27 cellular contexts compared by ENCODE assay signal in the genomic region with DNA sequence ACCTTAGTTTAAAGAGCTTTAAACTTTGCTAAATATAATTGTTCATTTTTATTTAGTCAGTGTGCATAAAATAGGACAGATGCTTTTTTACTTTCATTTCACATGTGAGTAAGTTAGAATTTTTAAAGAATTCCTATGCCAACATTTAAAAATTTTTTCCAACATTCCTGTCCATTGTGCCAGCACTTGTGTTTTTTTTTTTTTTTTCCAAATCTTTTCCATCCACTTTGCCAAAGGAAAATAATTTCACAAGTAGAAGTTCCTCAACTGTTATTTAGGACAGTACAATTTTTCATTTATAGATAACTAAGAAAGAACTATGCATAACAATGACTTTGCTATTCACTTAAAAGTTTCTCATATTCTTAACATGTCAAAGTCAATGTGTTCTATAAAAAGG.
"Had no signal": no experiment of that assay in that cellular context is flagged by ENCODE, and none has a peak within 500 bp of the region (broad histone marks: within the 10 kb centered on the region; RNA-seq: fewer than 3 reads in every experiment).

No MANE protein-coding gene starts in this region.

- H3K27me3 ChIP-seq: body of pancreas, cardiac muscle cell, heart right ventricle, sigmoid colon, spleen, upper lobe of left lung had no signal

- H3K4me3 ChIP-seq: body of pancreas, cardiac muscle cell, heart right ventricle, mucosa of descending colon, sigmoid colon, spleen, upper lobe of left lung had no signal

- H3K27me3 Mint-ChIP-seq: activated CD4-positive, alpha-beta T cell treated with anti-CD3 and anti-CD28 coated beads, Interleukin-2, amount 10 ng/mL, durations not matched to agents 7 days and 5 days; activated CD8-positive, alpha-beta memory T cell treated with anti-CD3 and anti-CD28 coated beads, Interleukin-2, amount 10 ng/mL, durations not matched to agents 7 days and 5 days; activated CD8-positive, alpha-beta T cell treated with anti-CD3 and anti-CD28 coated beads for 36 hours; activated naive CD4-positive, alpha-beta T cell treated with anti-CD3 and anti-CD28 coated beads, Interleukin-2, amount 10 ng/mL, durations not matched to agents 7 days and 5 days; memory B cell; naive B cell; progenitor cell of endocrine pancreas; T-cell had no signal

- DNase-seq: activated CD4-positive, alpha-beta T cell treated with anti-CD3 and anti-CD28 coated beads, Interleukin-2, amount 10 ng/mL, durations not matched to agents 7 days and 5 days; activated CD4-positive, CD25-positive, alpha-beta regulatory T cell treated with anti-CD3 and anti-CD28 coated beads, Interleukin-2, amount 50 U/mL, for 72 hours; activated CD8-positive, alpha-beta memory T cell treated with anti-CD3 and anti-CD28 coated beads, Interleukin-2, amount 10 ng/mL, durations not matched to agents 7 days and 5 days; activated CD8-positive, alpha-beta T cell treated with anti-CD3 and anti-CD28 coated beads for 36 hours; activated effector memory CD4-positive, alpha-beta T cell treated with anti-CD3 and anti-CD28 coated beads, Interleukin-2, amount 50 U/mL, for 16 hours; activated naive CD4-positive, alpha-beta T cell treated with anti-CD3 and anti-CD28 coated beads, Interleukin-2, amount 10 ng/mL, durations not matched to agents 7 days and 5 days; activated T-cell treated with anti-CD3 and anti-CD28 coated beads for 4 hours; body of pancreas; effector memory CD4-positive, alpha-beta T cell; foreskin fibroblast; heart right ventricle; left colon; mucosa of descending colon; naive B cell; nucleus accumbens; retina; sigmoid colon; spleen; stimulated activated CD4-positive, alpha-beta T cell treated with anti-CD3 and anti-CD28 coated beads, Interleukin-4, amount 100 ng/mL, for 1 hour; stimulated activated naive CD4-positive, alpha-beta T cell; T-cell; upper lobe of left lung had no signal

- H3K9me3 ChIP-seq: body of pancreas, heart right ventricle, mucosa of descending colon, sigmoid colon, spleen, upper lobe of left lung had no signal

- H3K27ac ChIP-seq: body of pancreas, cardiac muscle cell, heart right ventricle, sigmoid colon, spleen, upper lobe of left lung, VCaP had no signal

- H3K36me3 Mint-ChIP-seq: activated CD8-positive, alpha-beta memory T cell treated with anti-CD3 and anti-CD28 coated beads, Interleukin-2, amount 10 ng/mL, durations not matched to agents 7 days and 5 days; activated naive CD4-positive, alpha-beta T cell treated with anti-CD3 and anti-CD28 coated beads, Interleukin-2, amount 10 ng/mL, durations not matched to agents 7 days and 5 days; naive B cell; T-cell had no signal

- H3K27ac Mint-ChIP-seq: activated CD4-positive, alpha-beta T cell treated with anti-CD3 and anti-CD28 coated beads, Interleukin-2, amount 10 ng/mL, durations not matched to agents 7 days and 5 days; activated CD8-positive, alpha-beta memory T cell treated with anti-CD3 and anti-CD28 coated beads, Interleukin-2, amount 10 ng/mL, durations not matched to agents 7 days and 5 days; activated CD8-positive, alpha-beta T cell treated with anti-CD3 and anti-CD28 coated beads for 36 hours; activated naive CD4-positive, alpha-beta T cell treated with anti-CD3 and anti-CD28 coated beads, Interleukin-2, amount 10 ng/mL, durations not matched to agents 7 days and 5 days; memory B cell; progenitor cell of endocrine pancreas; T-cell; T-helper 2 cell treated with Interferon-gamma antibody and Interleukin-4, amounts not matched to agents 5 μg/mL and 100 μg/mL, for 36 hours had no signal

- H3K4me1 Mint-ChIP-seq: activated CD4-positive, alpha-beta T cell treated with anti-CD3 and anti-CD28 coated beads, Interleukin-2, amount 10 ng/mL, durations not matched to agents 7 days and 5 days; activated CD8-positive, alpha-beta memory T cell treated with anti-CD3 and anti-CD28 coated beads, Interleukin-2, amount 10 ng/mL, durations not matched to agents 7 days and 5 days; activated naive CD4-positive, alpha-beta T cell treated with anti-CD3 and anti-CD28 coated beads, Interleukin-2, amount 10 ng/mL, durations not matched to agents 7 days and 5 days; memory B cell; naive B cell; T-cell had no signal

- H3K36me3 ChIP-seq: cardiac muscle cell, heart right ventricle, sigmoid colon, spleen, upper lobe of left lung had no signal

- H3K4me1 ChIP-seq: body of pancreas, heart right ventricle, sigmoid colon, spleen, upper lobe of left lung had no signal

- ATAC-seq: activated CD8-positive, alpha-beta memory T cell treated with anti-CD3 and anti-CD28 coated beads, Interleukin-2, amount 10 ng/mL, durations not matched to agents 7 days and 5 days; activated CD8-positive, alpha-beta T cell treated with anti-CD3 and anti-CD28 coated beads for 36 hours; body of pancreas; heart right ventricle; left colon; mucosa of descending colon; T-cell had no signal

- H3K4me3 Mint-ChIP-seq: activated CD4-positive, alpha-beta T cell treated with anti-CD3 and anti-CD28 coated beads, Interleukin-2, amount 10 ng/mL, durations not matched to agents 7 days and 5 days; activated CD8-positive, alpha-beta memory T cell treated with anti-CD3 and anti-CD28 coated beads, Interleukin-2, amount 10 ng/mL, durations not matched to agents 7 days and 5 days; activated CD8-positive, alpha-beta T cell treated with anti-CD3 and anti-CD28 coated beads for 36 hours; activated naive CD4-positive, alpha-beta T cell treated with anti-CD3 and anti-CD28 coated beads, Interleukin-2, amount 10 ng/mL, durations not matched to agents 7 days and 5 days; memory B cell; naive B cell; T-cell; T-helper 2 cell treated with Interferon-gamma antibody and Interleukin-4, amounts not matched to agents 5 μg/mL and 100 μg/mL, for 36 hours had no signal

- H3K9me3 Mint-ChIP-seq: activated CD4-positive, alpha-beta T cell treated with anti-CD3 and anti-CD28 coated beads, Interleukin-2, amount 10 ng/mL, durations not matched to agents 7 days and 5 days; activated CD8-positive, alpha-beta T cell treated with anti-CD3 and anti-CD28 coated beads for 36 hours; activated naive CD4-positive, alpha-beta T cell treated with anti-CD3 and anti-CD28 coated beads, Interleukin-2, amount 10 ng/mL, durations not matched to agents 7 days and 5 days; memory B cell; naive B cell; T-cell; T-helper 2 cell treated with Interferon-gamma antibody and Interleukin-4, amounts not matched to agents 5 μg/mL and 100 μg/mL, for 36 hours had no signal
